Comparison of ENCODE assay signal across 15 cellular contexts in genomic region chr10:15621116-15621515, GRCh38.
DNase-seq lines count a peak whose midpoint lies in the region; ATAC-seq and TF ChIP-seq lines count a peak whose summit lies in the region.
"Had no signal": no experiment of that assay in that cellular context is flagged by ENCODE, and none has a peak within 500 bp of the region (broad histone marks: within the 10 kb centered on the region; RNA-seq: fewer than 3 reads in every experiment).

No MANE protein-coding gene starts in this region.

- no peaks in the 10 kb centered on the region for H3K36me3 Mint-ChIP-seq in endothelial cell (ENCODE audit: low read depth, unreplicated experiment)
- H3K36me3 Mint-ChIP-seq: CD8-positive, alpha-beta memory T cell had no signal

- H3K4me1 ChIP-seq in left ventricle myocardium inferior = peaks cover 18% of the 10 kb centered on the region
- peaks cover 4 to 16% of the 10 kb centered on the region in 2 donors for H3K4me1 ChIP-seq in aorta (ENCODE audit: control insufficient read depth in 1 of 2, insufficient read depth in 2 of 2, low read length in 2 of 2)
- H3K4me1 ChIP-seq: BLaER1 had no signal

- peaks cover 10% of the 10 kb centered on the region for H3K4me1 Mint-ChIP-seq in endothelial cell (ENCODE audit: unreplicated experiment)
- H3K4me1 Mint-ChIP-seq: CD8-positive, alpha-beta memory T cell had no signal

- no peak overlapping the region for H3K4me3 Mint-ChIP-seq in endothelial cell (ENCODE audit: unreplicated experiment)
- H3K4me3 Mint-ChIP-seq: CD8-positive, alpha-beta memory T cell had no signal

- H3K36me3 ChIP-seq in left ventricle myocardium inferior (no peaks in the 10 kb centered on the region), aorta (ENCODE audit: control insufficient read depth in 1 of 2, insufficient read depth in 2 of 2, low read length in 1 of 2) (peaks cover 0 to 10% of the 10 kb centered on the region in 2 donors)

- TF ChIP-seq CTCF in left ventricle myocardium inferior (IDR thresholded peaks at IDR 0.05; ENCODE audit: borderline replicate concordance) = no peak
- no peak for TF ChIP-seq CTCF in endothelial cell (IDR thresholded peaks at IDR 0.05; ENCODE audit: unreplicated experiment)

- DNase-seq in left ventricle myocardium inferior (no peak), cardiac septum (ENCODE audit: low spot score) (no peak), endothelial cell (ENCODE audit: low spot score) (no peak), midbrain (lab: John Stamatoyannopoulos, UW) (peak; percentile 11), aorta (no peak), germinal center (ENCODE audit: low spot score) (no peak), COLO668 (lab: John Stamatoyannopoulos, UW; ENCODE audit: unreplicated experiment) (no peak), activated gamma-delta T cell treated with Interleukin-2 at 50 U/mL for 16 hours (no peak)
- DNase-seq: AML-193; Calu3; CD8-positive, alpha-beta memory T cell; DMS 273 treated with DMSO at 0.1 percent for 48 hours; HCEC 1CT had no signal

- peak overlapping the region; percentile 17 for H3K27ac ChIP-seq in left ventricle myocardium inferior (replicated peaks)
- H3K27ac ChIP-seq in aorta (ENCODE audit: low read depth in 1 of 2, low read length in 2 of 2) = peak overlapping the region; percentile 86 to 95
- H3K27ac ChIP-seq: 22Rv1, BLaER1 had no signal

- H3K4me3 ChIP-seq in left ventricle myocardium inferior (no peak overlapping the region), aorta (ENCODE audit: low read length in 2 of 2) (no peak overlapping the region)
- H3K4me3 ChIP-seq: BLaER1 had no signal

- H3K9me3 ChIP-seq in left ventricle myocardium inferior (replicated peaks) (no peaks in the 10 kb centered on the region), aorta (ENCODE audit: control insufficient read depth, low read length) (no peaks in the 10 kb centered on the region)
- H3K9me3 ChIP-seq: BLaER1 had no signal

- no peaks in the 10 kb centered on the region for H3K27me3 Mint-ChIP-seq in endothelial cell (ENCODE audit: unreplicated experiment)

- WGBS in aorta, 2 donors = 1 to 4% methylated on average over 2 of the region's 2 CpGs

- intact Hi-C loops in left ventricle myocardium inferior (cut with micrococcal nuclease) (no loop called here), cardiac septum (cut with DNase I) (no loop called here), aorta (cut with DNase I) (loop anchor here in 1 of 2 donors (5.0 kb wide), 1 partner anchor 134 kb away; no protein-coding TSS in a partner anchor)

- no peaks in the 10 kb centered on the region for H3K9me3 Mint-ChIP-seq in endothelial cell (ENCODE audit: unreplicated experiment)

- H3K27me3 ChIP-seq in left ventricle myocardium inferior (ENCODE audit: low read depth) (no peaks in the 10 kb centered on the region), aorta (ENCODE audit: control insufficient read depth in 1 of 2, insufficient read depth in 2 of 2, low read length in 1 of 2) (no peaks in the 10 kb centered on the region)
- H3K27me3 ChIP-seq: BLaER1 had no signal

- no peak for ATAC-seq in aorta (ENCODE audit: low FRiP score)

- peak overlapping the region; percentile 7 for H3K27ac Mint-ChIP-seq in endothelial cell (ENCODE audit: unreplicated experiment)
- H3K27ac Mint-ChIP-seq: CD8-positive, alpha-beta memory T cell had no signal
